In genomic region chr20:34301587-34302311, GRCh38 we compare ENCODE assay signal across 8 cellular contexts. TPM values are rescaled to one million over a fixed set of nuclear protein-coding genes. Genes with fewer than 3 reads are reported as not detected.
DNase-seq lines count a peak whose midpoint lies in the region; ATAC-seq and TF ChIP-seq lines count a peak whose summit lies in the region.

No MANE protein-coding gene starts in this region.

- H3K36me3 ChIP-seq in left lung, result no peaks in the 10 kb centered on the region

- H3K9me3 ChIP-seq in left lung, result no peaks in the 10 kb centered on the region

- peak overlapping the region; percentile 79 for H3K27ac Mint-ChIP-seq in activated naive CD4-positive, alpha-beta T cell treated with anti-CD3 and anti-CD28 coated beads for 36 hours
- peak overlapping the region; percentile 91 for H3K27ac Mint-ChIP-seq in activated naive CD4-positive, alpha-beta T cell treated with anti-CD3 and anti-CD28 coated beads, Interleukin-2, amount 50 U/mL, for 24 hours
- H3K27ac Mint-ChIP-seq in type B pancreatic cell, result peak overlapping the region; percentile 94

- no peak for DNase-seq in activated naive CD4-positive, alpha-beta T cell treated with anti-CD3 and anti-CD28 coated beads for 36 hours
- no peak for DNase-seq in activated naive CD4-positive, alpha-beta T cell treated with anti-CD3 and anti-CD28 coated beads, Interleukin-2, amount 50 U/mL, for 16 hours
- DNase-seq in left lung (no peak), type B pancreatic cell (ENCODE audit: extremely low spot score, unreplicated experiment) (no peak), dedifferentiated amniotic fluid mesenchymal stem cell (ENCODE audit: extremely low spot score) (no peak)

- CTCF ChIA-PET in activated naive CD4-positive, alpha-beta T cell treated with anti-CD3 and anti-CD28 coated beads for 36 hours (lab: Charles Lee), result interaction anchor here (0.6 to 2.6 kb wide), 7 partner anchors 9 to 215 kb away, joined by 3 to 15 read pairs (median 3); partner anchors contain the start of gene DYNLRB1

- ATAC-seq in left lung (no peak), GM21576 (IDR thresholded peaks at IDR 0.05; ENCODE audit: unreplicated experiment) (no peak), HG03342 (IDR thresholded peaks at IDR 0.05; ENCODE audit: unreplicated experiment) (no peak)

- no peaks in the 10 kb centered on the region for H3K9me3 Mint-ChIP-seq in activated naive CD4-positive, alpha-beta T cell treated with anti-CD3 and anti-CD28 coated beads for 36 hours
- H3K9me3 Mint-ChIP-seq in activated naive CD4-positive, alpha-beta T cell treated with anti-CD3 and anti-CD28 coated beads, Interleukin-2, amount 50 U/mL, for 24 hours, result no peaks in the 10 kb centered on the region
- H3K9me3 Mint-ChIP-seq in type B pancreatic cell, result no peaks in the 10 kb centered on the region

- H3K4me3 ChIP-seq in left lung, result peak overlapping the region; percentile 89 to 97

- H3K4me1 Mint-ChIP-seq in activated naive CD4-positive, alpha-beta T cell treated with anti-CD3 and anti-CD28 coated beads for 36 hours (ENCODE audit: low read depth), result peaks cover 6% of the 10 kb centered on the region
- H3K4me1 Mint-ChIP-seq in activated naive CD4-positive, alpha-beta T cell treated with anti-CD3 and anti-CD28 coated beads, Interleukin-2, amount 50 U/mL, for 24 hours, result peaks cover 12% of the 10 kb centered on the region
- peaks cover 22% of the 10 kb centered on the region for H3K4me1 Mint-ChIP-seq in type B pancreatic cell (ENCODE audit: unreplicated experiment)

- intact Hi-C loops in activated naive CD4-positive, alpha-beta T cell treated with anti-CD3 and anti-CD28 coated beads for 36 hours (cut with micrococcal nuclease), result loop anchor here (2.0 to 5.0 kb wide), 3 partner anchors 407 to 1559 kb away; partner anchors contain the start of genes COMMD7 and EDEM2
- intact Hi-C loops in left lung (cut with DNase I), result no loop called here

- H3K36me3 Mint-ChIP-seq in activated naive CD4-positive, alpha-beta T cell treated with anti-CD3 and anti-CD28 coated beads for 36 hours (ENCODE audit: low read depth), result peaks cover 10% of the 10 kb centered on the region
- peaks cover 3% of the 10 kb centered on the region for H3K36me3 Mint-ChIP-seq in activated naive CD4-positive, alpha-beta T cell treated with anti-CD3 and anti-CD28 coated beads, Interleukin-2, amount 50 U/mL, for 24 hours
- H3K36me3 Mint-ChIP-seq in type B pancreatic cell, result peaks cover 4% of the 10 kb centered on the region

- H3K27ac ChIP-seq in left lung, result no peak overlapping the region

- H3K27me3 ChIP-seq in left lung, result no peaks in the 10 kb centered on the region

- no peaks in the 10 kb centered on the region for H3K27me3 Mint-ChIP-seq in activated naive CD4-positive, alpha-beta T cell treated with anti-CD3 and anti-CD28 coated beads for 36 hours (ENCODE audit: low read depth)
- no peaks in the 10 kb centered on the region for H3K27me3 Mint-ChIP-seq in activated naive CD4-positive, alpha-beta T cell treated with anti-CD3 and anti-CD28 coated beads, Interleukin-2, amount 50 U/mL, for 24 hours
- H3K27me3 Mint-ChIP-seq in type B pancreatic cell, result no peaks in the 10 kb centered on the region

- TF ChIP-seq CTCF in left lung (IDR thresholded peaks at IDR 0.05), result no peak
- TF ChIP-seq CTCF in type B pancreatic cell (conservative IDR thresholded peaks at IDR 0.05), result no peak

- peak overlapping the region; percentile 84 for H3K4me3 Mint-ChIP-seq in activated naive CD4-positive, alpha-beta T cell treated with anti-CD3 and anti-CD28 coated beads for 36 hours
- peak overlapping the region; percentile 93 for H3K4me3 Mint-ChIP-seq in activated naive CD4-positive, alpha-beta T cell treated with anti-CD3 and anti-CD28 coated beads, Interleukin-2, amount 50 U/mL, for 24 hours
- no peak overlapping the region for H3K4me3 Mint-ChIP-seq in type B pancreatic cell

- H3K4me1 ChIP-seq in left lung, result peaks cover 9 to 44% of the 10 kb centered on the region in 2 donors

RNA-seq across cellular contexts. Expression of gene AHCY, which starts 1.4 kb away (rescaled TPM):
- 100 to 1,000 TPM; 258 to 261 TPM for total RNA-seq in activated naive CD4-positive, alpha-beta T cell treated with anti-CD3 and anti-CD28 coated beads for 36 hours
- total RNA-seq in left lung (100 to 1,000 TPM in 1 of 2 donors, 10 to 100 TPM in 1; 89.1 to 112 TPM), type B pancreatic cell (ENCODE audit: low replicate concordance) (242 and 342 TPM in 2 replicates)
